Comparison of ENCODE assay signal across 8 cellular contexts in the genomic region with DNA sequence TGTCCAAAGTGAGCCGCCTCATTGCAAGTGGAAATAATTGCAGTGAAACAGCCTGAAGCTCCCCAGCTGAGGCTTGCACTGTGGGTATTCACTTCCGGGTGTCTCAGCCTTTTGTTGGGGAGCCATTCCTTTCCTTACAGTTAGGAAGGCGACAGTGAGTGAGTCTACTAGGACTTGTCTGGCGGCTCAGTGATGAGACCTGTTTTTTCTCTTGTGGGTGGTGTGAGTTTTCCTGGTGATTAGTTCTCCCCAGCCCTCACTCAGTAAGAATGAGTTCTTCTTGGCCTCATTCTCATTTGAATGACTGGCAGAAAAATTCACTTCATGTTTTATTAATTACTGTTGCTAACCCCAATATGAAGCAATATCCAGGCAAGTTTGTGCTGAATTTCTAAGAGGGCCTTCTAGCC. TPM values are rescaled to one million over a fixed set of nuclear protein-coding genes. Genes with fewer than 3 reads are reported as not detected.
DNase-seq lines count a peak whose midpoint lies in the region; ATAC-seq and TF ChIP-seq lines count a peak whose summit lies in the region.

No MANE protein-coding gene starts in this region.

- DNase-seq in EH (ENCODE audit: low read depth), result peak; percentile 47
- peak; percentile 55 for DNase-seq in NOMO-1 treated with DMSO at 0.1 percent for 48 hours (lab: John Stamatoyannopoulos, UW; ENCODE audit: unreplicated experiment)
- peak; percentile 12 for DNase-seq in brain microvascular endothelial cell
- no peak for DNase-seq in NCI-H1092 (lab: John Stamatoyannopoulos, UW)
- DNase-seq in cerebellar cortex (ENCODE audit: low spot score), result no peak
- no peak for DNase-seq in islet precursor cell

- in situ Hi-C loops in brain microvascular endothelial cell (cut with HindIII; ENCODE audit: low pct_ligation_motif_present, low sequenced_read_pairs), result no loop called here

- H3K9me2 ChIP-seq in neural cell (ENCODE audit: insufficient read depth, low read length), result no peaks in the 10 kb centered on the region

- no peak for TF ChIP-seq CTCF in brain microvascular endothelial cell (IDR thresholded peaks at IDR 0.05; ENCODE audit: low read depth, low read length, missing control alignments)
- no peak for TF ChIP-seq CTCF in neural cell (IDR thresholded peaks at IDR 0.05; ENCODE audit: poor library complexity, severe bottlenecking)

- H3K36me3 ChIP-seq in brain microvascular endothelial cell (replicated peaks) (peaks cover 34% of the 10 kb centered on the region), neural cell (ENCODE audit: insufficient read depth, low read length) (no peaks in the 10 kb centered on the region)

- no peaks in the 10 kb centered on the region for H4K20me1 ChIP-seq in neural cell (ENCODE audit: insufficient read depth)

- no peaks in the 10 kb centered on the region for H3K27me3 ChIP-seq in brain microvascular endothelial cell (replicated peaks)
- no peaks in the 10 kb centered on the region for H3K27me3 ChIP-seq in neural cell (ENCODE audit: insufficient read depth, low read depth, low read length)

- no peak for TF ChIP-seq RAD21 in neural cell (conservative IDR thresholded peaks at IDR 0.05)

- H3K79me2 ChIP-seq in neural cell (replicated peaks; ENCODE audit: insufficient read depth, low read length), result peaks cover 27% of the 10 kb centered on the region

- peak overlapping the region; percentile 59 for H3K27ac ChIP-seq in brain microvascular endothelial cell
- peak overlapping the region; percentile 24 for H3K27ac ChIP-seq in neural cell (ENCODE audit: low read length)

- H3K4me3 ChIP-seq in brain microvascular endothelial cell (ENCODE audit: low read depth, low read length), result peak overlapping the region; percentile 92
- H3K4me3 ChIP-seq in neural cell (ENCODE audit: low read length), result peak overlapping the region; percentile 92

- peak overlapping the region; percentile 95 for H3K4me2 ChIP-seq in neural cell (ENCODE audit: low read length)

- H3K9ac ChIP-seq in neural cell (ENCODE audit: low read length), result peak overlapping the region; percentile 30

- H3F3A ChIP-seq in neural cell (ENCODE audit: insufficient read depth, low read length, poor library complexity, severe bottlenecking), result no peaks in the 10 kb centered on the region

- H3K9me3 ChIP-seq in neural cell (ENCODE audit: low read length), result no peaks in the 10 kb centered on the region

- no peak for TF ChIP-seq EP300 in neural cell (conservative IDR thresholded peaks at IDR 0.05; ENCODE audit: poor library complexity, severe bottlenecking)

- ATAC-seq in HG02763 (IDR thresholded peaks at IDR 0.05; ENCODE audit: unreplicated experiment), result no peak

- no peak overlapping the region for H2AFZ ChIP-seq in neural cell (ENCODE audit: low read depth, low read length)

TF ChIP-seq in neural cell, 6 proteins besides CTCF, POLR2A, EP300 and RAD21:
- no peak for TF ChIP-seq SMC3 (conservative IDR thresholded peaks at IDR 0.05; ENCODE audit: poor library complexity)
- TF ChIP-seq EZH2 (IDR thresholded peaks at IDR 0.05; ENCODE audit: borderline replicate concordance, insufficient read depth, low read length, poor library complexity, severe bottlenecking), result no peak
- TF ChIP-seq, protein P1, sequence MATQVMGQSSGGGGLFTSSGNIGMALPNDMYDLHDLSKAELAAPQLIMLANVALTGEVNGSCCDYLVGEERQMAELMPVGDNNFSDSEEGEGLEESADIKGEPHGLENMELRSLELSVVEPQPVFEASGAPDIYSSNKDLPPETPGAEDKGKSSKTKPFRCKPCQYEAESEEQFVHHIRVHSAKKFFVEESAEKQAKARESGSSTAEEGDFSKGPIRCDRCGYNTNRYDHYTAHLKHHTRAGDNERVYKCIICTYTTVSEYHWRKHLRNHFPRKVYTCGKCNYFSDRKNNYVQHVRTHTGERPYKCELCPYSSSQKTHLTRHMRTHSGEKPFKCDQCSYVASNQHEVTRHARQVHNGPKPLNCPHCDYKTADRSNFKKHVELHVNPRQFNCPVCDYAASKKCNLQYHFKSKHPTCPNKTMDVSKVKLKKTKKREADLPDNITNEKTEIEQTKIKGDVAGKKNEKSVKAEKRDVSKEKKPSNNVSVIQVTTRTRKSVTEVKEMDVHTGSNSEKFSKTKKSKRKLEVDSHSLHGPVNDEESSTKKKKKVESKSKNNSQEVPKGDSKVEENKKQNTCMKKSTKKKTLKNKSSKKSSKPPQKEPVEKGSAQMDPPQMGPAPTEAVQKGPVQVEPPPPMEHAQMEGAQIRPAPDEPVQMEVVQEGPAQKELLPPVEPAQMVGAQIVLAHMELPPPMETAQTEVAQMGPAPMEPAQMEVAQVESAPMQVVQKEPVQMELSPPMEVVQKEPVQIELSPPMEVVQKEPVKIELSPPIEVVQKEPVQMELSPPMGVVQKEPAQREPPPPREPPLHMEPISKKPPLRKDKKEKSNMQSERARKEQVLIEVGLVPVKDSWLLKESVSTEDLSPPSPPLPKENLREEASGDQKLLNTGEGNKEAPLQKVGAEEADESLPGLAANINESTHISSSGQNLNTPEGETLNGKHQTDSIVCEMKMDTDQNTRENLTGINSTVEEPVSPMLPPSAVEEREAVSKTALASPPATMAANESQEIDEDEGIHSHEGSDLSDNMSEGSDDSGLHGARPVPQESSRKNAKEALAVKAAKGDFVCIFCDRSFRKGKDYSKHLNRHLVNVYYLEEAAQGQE (IDR thresholded peaks at IDR 0.05; ENCODE audit: borderline replicate concordance), result no peak
- TF ChIP-seq POLR2AphosphoS5 (IDR thresholded peaks at IDR 0.05), result no peak

RNA-seq across cellular contexts. Expression of a gene that starts 2.6 kb away (rescaled TPM):
- polyA plus RNA-seq in neural cell, result 195 and 197 TPM in 2 replicates
- polyA minus RNA-seq in neural cell, result 136 and 141 TPM in 2 replicates

RNA-seq across cellular contexts. Expression of a gene that starts 17.2 kb away (rescaled TPM):
- 33.5 and 44.6 TPM in 2 replicates for polyA plus RNA-seq in neural cell
- polyA minus RNA-seq in neural cell, result 25.1 and 27.8 TPM in 2 replicates

RNA-seq across cellular contexts. Expression of a gene that starts 17.4 kb away (rescaled TPM):
- polyA plus RNA-seq in neural cell, result 31.0 and 34.3 TPM in 2 replicates
- 32.3 and 35.5 TPM in 2 replicates for polyA minus RNA-seq in neural cell

RNA-seq across cellular contexts. Expression of a gene that starts 27.4 kb away (rescaled TPM):
- polyA plus RNA-seq in neural cell, result 9.7 and 12.1 TPM in 2 replicates
- polyA minus RNA-seq in neural cell, result 8.5 and 13.6 TPM in 2 replicates

Comparison
In these comparisons a context has a peak if more than half of its experiments do, and no peak if none do; other contexts are left out.
1. DNase-seq: peak in EH (single experiment), NOMO-1 treated with DMSO at 0.1 percent for 48 hours (single experiment) and brain microvascular endothelial cell (single experiment); none in NCI-H1092 (single experiment), cerebellar cortex (single experiment) and islet precursor cell (single experiment).